ENCODE assay signal across 12 cellular contexts in genomic region chr2:25286723-25287483, GRCh38. TPM values are rescaled to one million over a fixed set of nuclear protein-coding genes. Genes with fewer than 3 reads are reported as not detected.
A peak's percentile ranks its signal among the peaks of the same experiment; 100 is the strongest.
DNase-seq lines count a peak whose midpoint lies in the region; ATAC-seq, FAIRE-seq and TF ChIP-seq lines count a peak whose summit lies in the region.
"Had no signal": no experiment of that assay in that cellular context is flagged by ENCODE, and none has a peak within 500 bp of the region (broad histone marks: within the 10 kb centered on the region; RNA-seq: fewer than 3 reads in every experiment).

No MANE protein-coding gene starts in this region.

- in situ Hi-C loops in mammary epithelial cell (cut with MboI; ENCODE audit: low sequenced_read_pairs in 2 of 2) = no loop called here

- H3K4me3 ChIP-seq in cardiac muscle cell (no peak overlapping the region), mammary epithelial cell (replicated peaks in 1 of 3; ENCODE audit: insufficient read depth in 1 of 3, low read depth in 2 of 3, low read length in 3 of 3) (no peak overlapping the region)

- H3K4me1 Mint-ChIP-seq in dendritic cell treated with granulocyte-macrophage colony-stimulating factor and Interleukin-4, amounts not matched to agents 40 ng/mL and 50 ng/mL, for 4 days (ENCODE audit: low read depth) = peaks cover 41% of the 10 kb centered on the region

- H3K27me3 Mint-ChIP-seq in dendritic cell treated with granulocyte-macrophage colony-stimulating factor and Interleukin-4, amounts not matched to agents 40 ng/mL and 50 ng/mL, for 4 days = peaks cover 6% of the 10 kb centered on the region

- dilution Hi-C loops in mammary epithelial cell (cut with HindIII; ENCODE audit: low sequenced_read_pairs) = loop anchor here (5.0 kb wide), 1 partner anchor 100 kb away; no protein-coding TSS in a partner anchor

- H3K4me2 ChIP-seq in mammary epithelial cell (ENCODE audit: insufficient read depth, low read depth, low read length) = no peak overlapping the region

- H2AFZ ChIP-seq in mammary epithelial cell (ENCODE audit: low read depth, low read length) = no peak overlapping the region

- DNase-seq in cardiac muscle cell (ENCODE audit: low read depth in 1 of 2, low spot score in 1 of 2) = no peak
- no peak for DNase-seq in cardiac septum (ENCODE audit: low spot score)
- DNase-seq in NCI-H345 treated with DMSO at 0.1 percent for 48 hours (lab: John Stamatoyannopoulos, UW; ENCODE audit: unreplicated experiment) = peak; percentile 64
- DNase-seq in urothelium cell line (ENCODE audit: low spot score) = no peak
- no peak for DNase-seq in CD1c-positive myeloid dendritic cell (ENCODE audit: extremely low spot score)
- DNase-seq in mammary epithelial cell = no peak
- DNase-seq: amniotic stem cell, Karpas-422, NCI-H2029 had no signal

- H3K4me1 ChIP-seq in cardiac muscle cell (ENCODE audit: low read depth) (peaks cover 9% of the 10 kb centered on the region), mammary epithelial cell (ENCODE audit: insufficient read depth, low read length) (peaks cover 9% of the 10 kb centered on the region)

- no peaks in the 10 kb centered on the region for H3K79me2 ChIP-seq in mammary epithelial cell (ENCODE audit: insufficient read depth, low read length)

- CTCF ChIA-PET in mammary epithelial cell (lab: Charles Lee; ENCODE audit: low non-redundant PET) = no interaction called here

- no peaks in the 10 kb centered on the region for H3K9me3 Mint-ChIP-seq in dendritic cell treated with granulocyte-macrophage colony-stimulating factor and Interleukin-4, amounts not matched to agents 40 ng/mL and 50 ng/mL, for 4 days

- 84% methylated on average over 10 of the region's 11 CpGs for WGBS in mammary epithelial cell (ENCODE audit: low coverage, missing lambda C conversion rate)

- H3K27me3 ChIP-seq in cardiac muscle cell (no peaks in the 10 kb centered on the region), mammary epithelial cell (ENCODE audit: insufficient read depth, low read length) (no peaks in the 10 kb centered on the region)

- H3K27ac ChIP-seq in cardiac muscle cell (peak overlapping the region; percentile 30), mammary epithelial cell (ENCODE audit: insufficient read depth, low read depth, low read length) (no peak overlapping the region)
- H3K27ac ChIP-seq: C4-2B had no signal

- no peak for ATAC-seq in GM19324 (IDR thresholded peaks at IDR 0.05; ENCODE audit: low FRiP score, unreplicated experiment)

- intact Hi-C loops in cardiac septum (cut with DNase I) (no loop called here), mammary epithelial cell (cut with micrococcal nuclease) (no loop called here)
- intact Hi-C loops in dendritic cell treated with granulocyte-macrophage colony-stimulating factor and Interleukin-4, amounts not matched to agents 40 ng/mL and 50 ng/mL, for 4 days (cut with micrococcal nuclease) = no loop called here

- peaks cover 52% of the 10 kb centered on the region for H3K36me3 Mint-ChIP-seq in dendritic cell treated with granulocyte-macrophage colony-stimulating factor and Interleukin-4, amounts not matched to agents 40 ng/mL and 50 ng/mL, for 4 days (ENCODE audit: low read depth)

- BruUV-seq in mammary epithelial cell (replicated peaks; lab: Mats Ljungman, UMichigan) = no TSS peak

- H3K4me3 Mint-ChIP-seq in dendritic cell treated with granulocyte-macrophage colony-stimulating factor and Interleukin-4, amounts not matched to agents 40 ng/mL and 50 ng/mL, for 4 days = no peak overlapping the region

- H3K27ac Mint-ChIP-seq in dendritic cell treated with granulocyte-macrophage colony-stimulating factor and Interleukin-4, amounts not matched to agents 40 ng/mL and 50 ng/mL, for 4 days = peak overlapping the region; percentile 62

- peak; percentile 5 for FAIRE-seq in urothelium cell line (lab: Jason Lieb, UNC)

- no peaks in the 10 kb centered on the region for H4K20me1 ChIP-seq in mammary epithelial cell (ENCODE audit: insufficient read depth, low read length)

- H3K36me3 ChIP-seq in cardiac muscle cell (peaks cover 6% of the 10 kb centered on the region), mammary epithelial cell (ENCODE audit: insufficient read depth, low read length) (no peaks in the 10 kb centered on the region)

- no peaks in the 10 kb centered on the region for H3K9me3 ChIP-seq in cardiac muscle cell (ENCODE audit: low read depth)
- no peaks in the 10 kb centered on the region for H3K9me3 ChIP-seq in mammary epithelial cell (replicated peaks; ENCODE audit: insufficient read depth, low read length)

- no peak overlapping the region for H3K9ac ChIP-seq in mammary epithelial cell (ENCODE audit: insufficient read depth, low read length)

- TF ChIP-seq CTCF in cardiac muscle cell (IDR thresholded peaks at IDR 0.05; ENCODE audit: low read depth, low read length) (no peak), mammary epithelial cell (conservative IDR thresholded peaks at IDR 0.05 in 1 of 2, IDR thresholded peaks at IDR 0.05 in 1 of 2; ENCODE audit: extremely low read depth in 1 of 2, insufficient read depth in 1 of 2, low read depth in 1 of 2, low read length in 2 of 2) (no peak)

RNA-seq across cellular contexts. Expression of gene DNMT3A, which starts 54.8 kb away (rescaled TPM):
- total RNA-seq in cardiac muscle cell (90.6 and 116 TPM in 2 replicates), cardiac septum (24.9 TPM), mammary epithelial cell (10 to 100 TPM in 1 of 2 donors, 1 to 10 TPM in 1; 9.6 to 14.2 TPM)
- polyA plus RNA-seq in cardiac muscle cell (52.9 and 65.4 TPM in 2 replicates), mammary epithelial cell (1.7 TPM)
- 31.7 TPM for polyA minus RNA-seq in mammary epithelial cell
